25 cellular contexts compared by ENCODE assay signal in genomic region chr1:221732052-221732451, GRCh38.
"Had no signal": no experiment of that assay in that cellular context is flagged by ENCODE, and none has a peak within 500 bp of the region (broad histone marks: within the 10 kb centered on the region; RNA-seq: fewer than 3 reads in every experiment).

No MANE protein-coding gene starts in this region.

- H3K4me3 Mint-ChIP-seq: nephron; stimulated activated memory B cell treated with anti-CD40 and anti-IgM and Interleukin-4, amounts not matched to agents 10 μg/mL and 1 μg/mL and 100 μg/mL, for 72 hours had no signal

- H3K27ac ChIP-seq: epithelial cell of prostate, pancreas, right lobe of liver, spleen, stomach, thoracic aorta had no signal

- H3K27me3 ChIP-seq: dorsolateral prefrontal cortex, esophagus muscularis mucosa, gastrocnemius medialis, heart right ventricle, pancreas, right lobe of liver, spleen, stomach had no signal

- ATAC-seq: gastrocnemius medialis; heart right ventricle; left lobe of liver; mucosa of descending colon; pancreas; right lobe of liver; stimulated activated memory B cell treated with anti-CD40 and anti-IgM and Interleukin-4, amounts not matched to agents 10 μg/mL and 1 μg/mL and 100 μg/mL, for 72 hours had no signal

- H3K27ac Mint-ChIP-seq: nephron; progenitor cell of endocrine pancreas; stimulated activated memory B cell treated with anti-CD40 and anti-IgM and Interleukin-4, amounts not matched to agents 10 μg/mL and 1 μg/mL and 100 μg/mL, for 72 hours had no signal

- H3K4me3 ChIP-seq: esophagus muscularis mucosa, gastrocnemius medialis, heart right ventricle, mucosa of descending colon, pancreas, right lobe of liver, spleen, stomach, thoracic aorta had no signal

- H3K36me3 ChIP-seq: esophagus muscularis mucosa, gastrocnemius medialis, pancreas, stomach, thoracic aorta had no signal

- H3K27me3 Mint-ChIP-seq: progenitor cell of endocrine pancreas; stimulated activated memory B cell treated with anti-CD40 and anti-IgM and Interleukin-4, amounts not matched to agents 10 μg/mL and 1 μg/mL and 100 μg/mL, for 72 hours had no signal

- H3K9me3 ChIP-seq: esophagus muscularis mucosa, gastrocnemius medialis, heart right ventricle, mucosa of descending colon, pancreas, right lobe of liver, spleen, stomach, thoracic aorta had no signal

- DNase-seq: cortex of kidney; dorsolateral prefrontal cortex; effector CD8-positive, alpha-beta T cell; gastrocnemius medialis; heart right ventricle; hypothalamus; mucosa of descending colon; occipital lobe; pancreas; retina; right lobe of liver; spleen; stimulated activated CD4-positive, alpha-beta T cell treated with anti-CD3 and anti-CD28 coated beads, Interleukin-15, amount 100 ng/mL, for 24 hours; stimulated activated CD4-positive, alpha-beta T cell treated with anti-CD3 and anti-CD28 coated beads, Interleukin-1b, Interleukin-23, amount 100 ng/mL, for 48 hours; stimulated activated CD4-positive, alpha-beta T cell treated with anti-CD3 and anti-CD28 coated beads, Interleukin-4, amount 100 ng/mL, for 24 hours; stomach; substantia nigra; trophoblast cell had no signal

- H3K9me3 Mint-ChIP-seq: nephron; stimulated activated memory B cell treated with anti-CD40 and anti-IgM and Interleukin-4, amounts not matched to agents 10 μg/mL and 1 μg/mL and 100 μg/mL, for 72 hours had no signal
